In the genomic region with DNA sequence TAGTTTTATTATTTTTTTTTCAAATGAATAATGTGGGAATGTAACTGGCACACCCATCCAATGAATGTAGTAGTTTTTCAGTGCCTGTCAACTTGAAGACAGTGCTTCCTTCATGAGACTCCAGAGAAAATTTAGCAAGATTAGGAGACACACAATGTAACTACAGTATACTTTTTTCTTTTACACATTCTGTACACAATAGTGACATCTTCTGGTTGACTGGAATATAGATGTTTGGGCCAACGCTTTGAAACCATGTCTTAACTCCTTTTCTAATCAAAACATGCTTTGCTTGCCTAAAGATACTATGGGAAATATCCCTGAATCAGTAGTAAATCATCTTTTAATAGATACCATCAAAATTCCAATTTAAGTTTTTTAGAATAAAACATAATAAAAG, we compare ENCODE assay signal across 8 cellular contexts.
DNase-seq lines count a peak whose midpoint lies in the region; ATAC-seq and FAIRE-seq lines count a peak whose summit lies in the region.

No MANE protein-coding gene starts in this region.

- peak; percentile 95 for FAIRE-seq in TTC549 (lab: Jason Lieb, UNC)

- H3K9me3 ChIP-seq in iPS-20b (ENCODE audit: insufficient read depth, low read depth, low read length), result no peaks in the 10 kb centered on the region

- peak; percentile 10 for DNase-seq in DMS 273 treated with DMSO at 0.1 percent for 48 hours (lab: John Stamatoyannopoulos, UW)
- DNase-seq in NCI-H1417 (lab: John Stamatoyannopoulos, UW), result peak; percentile 13 to 81 (median 25)
- no peak for DNase-seq in GDM1 (lab: John Stamatoyannopoulos, UW)

- no peaks in the 10 kb centered on the region for H3K27me3 ChIP-seq in iPS-20b (ENCODE audit: insufficient read depth, low read length)

- peak overlapping the region; percentile 30; the same call in 1 of the 2 replicates for H3K9ac ChIP-seq in iPS-20b (ENCODE audit: low read depth, low read length)

- no peak overlapping the region for H3K27ac ChIP-seq in iPS-20b (ENCODE audit: low read length)

- no peaks in the 10 kb centered on the region for H3K36me3 ChIP-seq in iPS-20b (ENCODE audit: insufficient read depth, low read depth, low read length)

- ATAC-seq in GM21786 (IDR thresholded peaks at IDR 0.05; ENCODE audit: unreplicated experiment) (peak; percentile 80), GM18873 (IDR thresholded peaks at IDR 0.05; ENCODE audit: low FRiP score, unreplicated experiment) (no peak), GM19324 (IDR thresholded peaks at IDR 0.05; ENCODE audit: low FRiP score, unreplicated experiment) (no peak)

- H3K4me3 ChIP-seq in iPS-20b (ENCODE audit: low read length), result no peak overlapping the region; the same call in 1 of the 2 replicates

- peaks cover 8% of the 10 kb centered on the region; the same call in 1 of the 2 replicates for H3K4me1 ChIP-seq in iPS-20b (ENCODE audit: insufficient read depth, low read length)
